Comparison of ENCODE assay signal across 8 cellular contexts in the genomic region with DNA sequence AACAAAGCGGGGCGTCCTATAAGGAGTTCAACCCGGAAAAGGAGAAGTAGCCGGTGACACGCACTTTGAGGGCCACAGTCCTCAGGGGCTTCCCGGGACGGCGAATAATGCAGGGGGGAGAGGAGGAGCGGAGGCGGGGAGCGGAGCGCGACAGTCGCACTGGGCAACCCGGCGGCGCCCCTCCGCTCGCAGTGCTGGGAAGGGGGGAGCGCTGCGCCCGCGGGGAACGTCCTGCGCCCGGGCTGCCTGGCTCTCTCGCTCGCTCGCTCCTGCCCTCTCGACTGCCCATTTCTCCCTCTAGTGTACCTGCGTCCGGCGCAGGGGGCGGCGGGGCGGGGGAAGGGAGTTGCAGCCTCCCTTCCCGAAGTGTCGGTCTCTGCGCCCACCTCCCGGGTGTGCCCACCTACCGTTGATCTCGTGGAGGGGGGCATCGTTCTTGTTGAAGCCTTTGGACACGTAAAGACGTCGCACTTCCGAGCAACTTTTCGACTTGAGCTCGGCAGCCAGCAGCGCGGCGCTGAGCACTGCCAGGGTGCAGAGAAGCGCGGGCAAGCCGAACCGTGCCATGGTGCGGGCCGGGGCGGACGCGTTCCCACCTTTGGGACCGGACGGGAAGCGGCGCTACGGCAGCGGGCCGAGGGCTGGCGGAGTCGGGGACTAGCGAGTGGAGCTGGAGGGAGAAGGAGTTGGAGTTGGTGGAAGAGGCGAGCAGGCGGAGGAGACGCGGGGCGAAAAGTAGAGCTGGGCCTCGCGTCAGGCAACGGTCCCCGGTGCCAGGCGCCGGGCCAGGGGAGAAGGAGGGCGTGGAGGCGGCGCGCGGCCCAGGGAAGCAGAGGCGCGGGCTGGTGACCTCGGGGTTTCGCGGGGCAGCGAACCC. TPM values are rescaled to one million over a fixed set of nuclear protein-coding genes. Genes with fewer than 3 reads are reported as not detected.
DNase-seq lines count a peak whose midpoint lies in the region; ATAC-seq and TF ChIP-seq lines count a peak whose summit lies in the region.

No MANE protein-coding gene starts in this region.

- no peak for TF ChIP-seq CTCF in coronary artery (IDR thresholded peaks at IDR 0.05)

- H4K8ac ChIP-seq in mesendoderm (ENCODE audit: low read depth, low read length) = no peak overlapping the region

- H3K36me3 ChIP-seq in mesendoderm (ENCODE audit: control insufficient read depth, insufficient read depth, low read length) = no peaks in the 10 kb centered on the region

- peak overlapping the region; percentile 73 for H2BK5ac ChIP-seq in mesendoderm (ENCODE audit: low read length)

- H3K23ac ChIP-seq in mesendoderm (ENCODE audit: low read length) = peak overlapping the region; percentile 45

- H3K27me3 ChIP-seq in mesendoderm (ENCODE audit: insufficient read depth, low read length, poor library complexity) = no peaks in the 10 kb centered on the region

- in situ Hi-C loops in Caki2 (cut with HindIII; ENCODE audit: low pct_unique_long_range_greater_than_20kb, low sequenced_read_pairs) = no loop called here

- H3K27ac ChIP-seq in coronary artery (peak overlapping the region; percentile 49 to 85), mesendoderm (ENCODE audit: low read depth, low read length) (peak overlapping the region; percentile 90)

- no peak overlapping the region for H4K5ac ChIP-seq in mesendoderm (ENCODE audit: low read length)

- peak overlapping the region; percentile 18 for H3K4me3 ChIP-seq in Jurkat, Clone E6-1 (ENCODE audit: low read length)
- H3K4me3 ChIP-seq in coronary artery (peak overlapping the region; percentile 83), mesendoderm (ENCODE audit: low read length) (peak overlapping the region; percentile 71)

- peak overlapping the region; percentile 89 for H3K18ac ChIP-seq in mesendoderm (ENCODE audit: low read length)

- H3K4ac ChIP-seq in mesendoderm (ENCODE audit: low read depth, low read length) = peak overlapping the region; percentile 89

- H3K9ac ChIP-seq in mesendoderm (ENCODE audit: low read length) = peak overlapping the region; percentile 92

- H3K4me2 ChIP-seq in mesendoderm (ENCODE audit: low read length) = peak overlapping the region; percentile 38

- peaks cover 49% of the 10 kb centered on the region for H3K79me2 ChIP-seq in mesendoderm (ENCODE audit: control insufficient read depth, insufficient read depth, low read length)

- H2BK120ac ChIP-seq in mesendoderm (ENCODE audit: low read depth, low read length) = peak overlapping the region; percentile 7

- no peak overlapping the region for H2AK5ac ChIP-seq in mesendoderm (ENCODE audit: low read length)

- no peak overlapping the region for H2BK15ac ChIP-seq in mesendoderm (replicated peaks; ENCODE audit: low read depth)

- H3K56ac ChIP-seq in mesendoderm (ENCODE audit: low read length) = peak overlapping the region; percentile 98

- no peaks in the 10 kb centered on the region for H3K79me1 ChIP-seq in mesendoderm (ENCODE audit: low read length)

- DNase-seq in Caki2 (ENCODE audit: low read depth) (peak; percentile 21), coronary artery (ENCODE audit: low spot score) (no peak), mesendoderm (no peak), NAMALWA (ENCODE audit: low spot score) (no peak)
- no peak for DNase-seq in Jurkat, Clone E6-1 (ENCODE audit: low read depth, low spot score)
- DNase-seq in activated CD4-positive, CD25-positive, alpha-beta regulatory T cell treated with anti-CD3 and anti-CD28 coated beads, Interleukin-2, amount 50 U/mL, for 72 hours = no peak
- no peak for DNase-seq in activated effector memory CD4-positive, alpha-beta T cell treated with Interleukin-2 at 50 U/mL for 16 hours

- WGBS in mesendoderm (ENCODE audit: extremely low coverage, insufficient coverage, low lambda C conversion rate) = no CpG with 5 or more reads among the region's 93 CpGs

- ATAC-seq in GM21423 (IDR thresholded peaks at IDR 0.05; ENCODE audit: unreplicated experiment) = no peak

- H3K4me1 ChIP-seq in mesendoderm (ENCODE audit: control insufficient read depth, low read depth, low read length) = no peaks in the 10 kb centered on the region

RNA-seq across cellular contexts. Expression of gene GPC4, which starts 0.7 kb away (rescaled TPM):
- 1.0 and 1.5 TPM in 2 replicates for total RNA-seq in Caki2 (2014; rRNA removed; shearing (Covaris generic); ENCODE audit: low replicate concordance)
- polyA plus RNA-seq in Jurkat, Clone E6-1 (2012; ENCODE audit: insufficient read depth, insufficient read length) = 3.5 TPM
- polyA plus RNA-seq in mesendoderm (2013, experiment 1 of 2) = 160 TPM
- 168 TPM for polyA plus RNA-seq in mesendoderm (2013, experiment 2 of 2)

Comparison
In these comparisons a context has a peak if more than half of its experiments do, and no peak if none do; other contexts are left out.
1. H3K4me3 ChIP-seq: peak in every context shown above with its lines; median percentile 83 in coronary artery; 71 in mesendoderm; 18 in Jurkat, Clone E6-1.